11 cellular contexts compared by ENCODE assay signal in genomic region chr4:87025023-87025613, GRCh38.
DNase-seq lines count a peak whose midpoint lies in the region; ATAC-seq lines count a peak whose summit lies in the region.
"Had no signal": no experiment of that assay in that cellular context is flagged by ENCODE, and none has a peak within 500 bp of the region (broad histone marks: within the 10 kb centered on the region; RNA-seq: fewer than 3 reads in every experiment).

No MANE protein-coding gene starts in this region.

- no peaks in the 10 kb centered on the region for H3K27me3 ChIP-seq in BLaER1 treated with 17β-estradiol and CSF1 and Interleukin-3, amounts not matched to agents 10 nM and 100 nM
- no peaks in the 10 kb centered on the region for H3K27me3 ChIP-seq in skeletal muscle tissue (ENCODE audit: control insufficient read depth in 3 of 3, insufficient read depth in 3 of 3, low read length in 3 of 3)
- H3K27me3 ChIP-seq: SJSA1 had no signal

- peaks cover 6 to 58% (median 24%) of the 10 kb centered on the region in 11 experiments; a peak in 14 of 22 replicates for H3K36me3 ChIP-seq in BLaER1 treated with 17β-estradiol and CSF1 and Interleukin-3, amounts not matched to agents 10 nM and 100 nM
- H3K36me3 ChIP-seq in SK-N-MC (ENCODE audit: insufficient read depth, low read length): no peaks in the 10 kb centered on the region
- no peaks in the 10 kb centered on the region for H3K36me3 ChIP-seq in skeletal muscle tissue (ENCODE audit: control insufficient read depth in 3 of 3, insufficient read depth in 3 of 3, low read length in 3 of 3)
- H3K36me3 ChIP-seq: SJSA1 had no signal

- H3K9ac ChIP-seq in BLaER1 treated with 17β-estradiol and CSF1 and Interleukin-3, amounts not matched to agents 10 nM and 100 nM: no peak overlapping the region
- no peak overlapping the region for H3K9ac ChIP-seq in SK-N-MC (ENCODE audit: insufficient read length)
- H3K9ac ChIP-seq in skeletal muscle tissue (ENCODE audit: low read depth in 1 of 3, low read length in 3 of 3): no peak overlapping the region

- no peaks in the 10 kb centered on the region for H3K9me3 ChIP-seq in BLaER1 treated with 17β-estradiol and CSF1 and Interleukin-3, amounts not matched to agents 10 nM and 100 nM (replicated peaks in 1 of 11)
- no peaks in the 10 kb centered on the region for H3K9me3 ChIP-seq in SK-N-MC (ENCODE audit: low read depth, low read length)
- H3K9me3 ChIP-seq in skeletal muscle tissue (ENCODE audit: control insufficient read depth in 3 of 3, low read length in 3 of 3): no peaks in the 10 kb centered on the region
- H3K9me3 ChIP-seq: SJSA1 had no signal

- peaks cover 82 to 100% (median 97%) of the 10 kb centered on the region in 11 experiments for H4K20me1 ChIP-seq in BLaER1 treated with 17β-estradiol and CSF1 and Interleukin-3, amounts not matched to agents 10 nM and 100 nM

- no peak overlapping the region for H3K4me3 Mint-ChIP-seq in T-cell

- no peaks in the 10 kb centered on the region for H3K27me3 Mint-ChIP-seq in T-cell

- ATAC-seq in left colon (peak; percentile 56), T-cell (replicated peaks in 1 of 4) (no peak), HG03095 (IDR thresholded peaks at IDR 0.05; ENCODE audit: unreplicated experiment) (no peak)

- CTCF ChIA-PET in T-cell (lab: Charles Lee): no interaction called here

- H3K4me2 ChIP-seq in BLaER1 treated with 17β-estradiol and CSF1 and Interleukin-3, amounts not matched to agents 10 nM and 100 nM: peak overlapping the region; percentile 56 to 85 (median 71)

- no peak overlapping the region for H3K27ac Mint-ChIP-seq in T-cell

- DNase-seq in SK-N-MC (ENCODE audit: low read depth, low spot score) (no peak), left colon (no peak), T-cell (no peak), NCI-H1048 (lab: John Stamatoyannopoulos, UW) (no peak)
- no peak for DNase-seq in central memory CD4-positive, alpha-beta T cell
- DNase-seq: DMS 273 treated with DMSO at 0.1 percent for 48 hours, NCI-H1092 had no signal

- H3K36me3 Mint-ChIP-seq in T-cell: peaks cover 11% of the 10 kb centered on the region

- H3K4me1 ChIP-seq in BLaER1 treated with 17β-estradiol and CSF1 and Interleukin-3, amounts not matched to agents 10 nM and 100 nM: peaks cover 61 to 96% (median 84%) of the 10 kb centered on the region in 10 experiments
- H3K4me1 ChIP-seq in skeletal muscle tissue (ENCODE audit: control insufficient read depth in 3 of 3, insufficient read depth in 3 of 3, low read length in 3 of 3): peaks cover 45 to 61% (median 55%) of the 10 kb centered on the region in 3 donors
- H3K4me1 ChIP-seq: SJSA1 had no signal

- H3K4me3 ChIP-seq in BLaER1 treated with 17β-estradiol and CSF1 and Interleukin-3, amounts not matched to agents 10 nM and 100 nM: no peak overlapping the region
- H3K4me3 ChIP-seq in SK-N-MC (peak overlapping the region; percentile 13; the same call in 1 of the 2 replicates), skeletal muscle tissue (ENCODE audit: low read length in 3 of 3) (no peak overlapping the region)
- H3K4me3 ChIP-seq: SJSA1 had no signal

- H3K4me1 Mint-ChIP-seq in T-cell: peaks cover 56 to 76% (median 63%) of the 10 kb centered on the region in 3 donors

- no peak overlapping the region for H3K27ac ChIP-seq in BLaER1 treated with 17β-estradiol and CSF1 and Interleukin-3, amounts not matched to agents 10 nM and 100 nM
- H3K27ac ChIP-seq in SK-N-MC (no peak overlapping the region), skeletal muscle tissue (ENCODE audit: low read depth, low read length) (peak overlapping the region; percentile 39)
- H3K27ac ChIP-seq: SJSA1 had no signal

- H3K9me3 Mint-ChIP-seq in T-cell: no peaks in the 10 kb centered on the region

- POLR2A ChIA-PET in T-cell (lab: Charles Lee): interaction anchor here in 1 of 2 donors (0.5 kb wide), 1 partner anchor 16 kb away, joined by 3 read pairs; no protein-coding TSS in a partner anchor

- intact Hi-C loops in left colon (cut with DNase I, micrococcal nuclease): no loop called here
